Comparison of ENCODE assay signal across 15 cellular contexts in the genomic region with DNA sequence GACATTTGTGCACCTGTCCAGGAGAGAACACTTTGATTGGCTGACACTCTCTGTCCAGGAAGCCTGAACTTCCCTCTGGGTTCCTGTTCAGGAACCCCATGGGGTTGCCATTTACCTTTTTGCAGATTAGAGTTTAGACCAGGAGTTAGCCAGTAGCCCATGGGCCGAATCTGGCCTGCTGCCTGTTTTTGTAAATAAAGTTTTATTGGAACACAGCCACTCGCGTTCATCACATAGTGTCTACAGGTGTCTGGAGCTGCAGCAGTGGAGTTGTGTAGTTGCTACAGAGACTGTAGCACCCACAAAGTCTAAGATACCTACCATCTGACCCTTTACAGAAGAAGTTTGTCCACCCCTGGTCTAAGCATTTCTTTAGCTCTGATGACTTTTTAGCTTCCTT.
"Had no signal": no experiment of that assay in that cellular context is flagged by ENCODE, and none has a peak within 500 bp of the region (broad histone marks: within the 10 kb centered on the region; RNA-seq: fewer than 3 reads in every experiment).

No MANE protein-coding gene starts in this region.

- ATAC-seq: activated T-cell treated with anti-CD3 and anti-CD28 coated beads, Interleukin-2, amount 50 U/mL, for 72 hours; heart right ventricle; left lung; natural killer cell; sciatic nerve had no signal

- H3K9me3 ChIP-seq: heart right ventricle, left lung, prostate gland, suprapubic skin, upper lobe of left lung had no signal

- H3K27ac ChIP-seq: left lung, prostate gland, suprapubic skin, upper lobe of left lung had no signal

- H3K27me3 ChIP-seq: heart right ventricle, left lung, suprapubic skin, upper lobe of left lung had no signal

- H3K4me3 ChIP-seq: heart right ventricle, left lung, prostate gland, suprapubic skin, upper lobe of left lung had no signal

- H3K36me3 ChIP-seq: prostate gland had no signal

- DNase-seq: activated CD4-positive, alpha-beta memory T cell treated with anti-CD3 and anti-CD28 coated beads for 36 hours; activated gamma-delta T cell treated with Interleukin-2 at 50 U/mL for 16 hours; activated naive CD8-positive, alpha-beta T cell treated with anti-CD3 and anti-CD28 coated beads for 36 hours; activated T-cell treated with anti-CD3 and anti-CD28 coated beads, Interleukin-2, amount 50 U/mL, for 72 hours; foreskin melanocyte; heart right ventricle; left lung; natural killer cell; stimulated activated CD4-positive, alpha-beta T cell treated with anti-CD3 and anti-CD28 coated beads, Interleukin-2, amount 100 ng/mL, for 24 hours; stimulated activated naive CD4-positive, alpha-beta T cell treated with Interleukin-2 at 50 U/mL for 16 hours; T1000; upper lobe of left lung had no signal
